In the genomic region with DNA sequence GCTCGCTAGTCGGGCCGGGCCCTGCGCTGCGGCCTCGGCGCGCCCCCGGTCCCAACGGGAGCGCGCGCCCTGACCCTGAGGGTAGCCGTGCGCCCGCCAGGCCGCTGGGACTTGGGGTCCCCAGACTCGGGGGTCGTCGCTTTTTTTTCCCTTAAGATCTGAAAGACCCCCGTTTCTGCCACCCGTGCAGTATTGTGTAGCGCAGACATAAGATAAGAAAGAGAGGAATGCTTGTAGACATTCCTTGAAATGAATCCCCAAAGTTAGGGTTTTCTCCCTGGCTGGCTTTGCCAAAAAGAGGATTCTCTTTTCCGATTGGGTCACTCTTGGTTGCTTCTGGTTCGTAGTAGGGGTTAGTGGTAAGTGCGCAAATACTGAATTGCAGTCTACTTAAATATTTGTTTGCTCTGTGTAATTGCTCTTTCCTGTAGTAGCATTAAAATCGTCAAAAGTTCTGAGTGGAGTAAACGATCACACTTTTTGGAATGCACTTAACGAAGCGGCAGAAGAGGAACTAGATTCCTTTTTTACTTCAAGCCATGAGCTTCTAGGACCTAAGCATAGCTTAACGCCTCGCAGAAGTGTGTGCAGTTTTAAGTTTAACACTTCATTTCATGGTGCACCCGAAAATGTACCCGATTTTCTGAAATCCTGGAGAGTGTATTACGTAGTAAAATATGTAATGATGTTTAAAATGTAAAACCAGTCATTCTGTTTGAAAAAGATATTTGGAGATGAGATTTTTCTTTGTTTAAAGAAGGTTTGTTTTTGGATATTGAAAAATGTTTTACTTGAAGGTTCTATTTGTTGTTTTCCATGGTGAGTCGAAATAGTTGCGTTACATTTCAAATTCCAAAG, we compare ENCODE assay signal across 1 cellular context.
TF ChIP-seq lines count a peak whose summit lies in the region.

No MANE protein-coding gene starts in this region.

TF ChIP-seq in K562, 482 proteins besides CTCF, POLR2A, EP300 and RAD21 (continued from another document and continues in another):
- TF ChIP-seq, protein P1, sequence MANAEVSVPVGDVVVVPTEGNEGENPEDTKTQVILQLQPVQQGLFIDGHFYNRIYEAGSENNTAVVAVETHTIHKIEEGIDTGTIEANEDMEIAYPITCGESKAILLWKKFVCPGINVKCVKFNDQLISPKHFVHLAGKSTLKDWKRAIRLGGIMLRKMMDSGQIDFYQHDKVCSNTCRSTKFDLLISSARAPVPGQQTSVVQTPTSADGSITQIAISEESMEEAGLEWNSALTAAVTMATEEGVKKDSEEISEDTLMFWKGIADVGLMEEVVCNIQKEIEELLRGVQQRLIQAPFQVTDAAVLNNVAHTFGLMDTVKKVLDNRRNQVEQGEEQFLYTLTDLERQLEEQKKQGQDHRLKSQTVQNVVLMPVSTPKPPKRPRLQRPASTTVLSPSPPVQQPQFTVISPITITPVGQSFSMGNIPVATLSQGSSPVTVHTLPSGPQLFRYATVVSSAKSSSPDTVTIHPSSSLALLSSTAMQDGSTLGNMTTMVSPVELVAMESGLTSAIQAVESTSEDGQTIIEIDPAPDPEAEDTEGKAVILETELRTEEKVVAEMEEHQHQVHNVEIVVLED (CRISPR knock-in tag; IDR thresholded peaks at IDR 0.05), result peak; percentile 32; the same call in 1 of the 2 replicates
- TF ChIP-seq BRD4 (IDR thresholded peaks at IDR 0.05) (0 out of 2 replicates have a peak, but pooled peaks have one; percentile 73), TGIF2 (CRISPR knock-in tag; IDR thresholded peaks at IDR 0.05) (0 out of 2 replicates have a peak, but pooled peaks have one; percentile 80), C11orf30 (IDR thresholded peaks at IDR 0.05; ENCODE audit: low read depth) (no peak), NBN (IDR thresholded peaks at IDR 0.05; ENCODE audit: low read depth) (peak; percentile 39; the same call in 1 of the 2 replicates), KDM2B (CRISPR knock-in tag; IDR thresholded peaks at IDR 0.05) (0 out of 2 replicates have a peak, but pooled peaks have one; percentile 3), ZNF551 (CRISPR knock-in tag; IDR thresholded peaks at IDR 0.05) (no peak), YY1 (IDR thresholded peaks at IDR 0.05; ENCODE audit: borderline replicate concordance in 1 of 3, control insufficient read depth in 1 of 3, extremely low read depth in 1 of 3, insufficient read depth in 3 of 3, insufficient read length in 1 of 3, insufficient replicate concordance in 2 of 3, low read depth in 1 of 3, low read length in 2 of 3) (no peak), NR4A1 (CRISPR knock-in tag; IDR thresholded peaks at IDR 0.05) (peak; percentile 92), NR4A1 (tag; IDR thresholded peaks at IDR 0.05) (no peak), CHD1 (IDR thresholded peaks at IDR 0.05; ENCODE audit: low read length) (no peak), SMARCC2 (IDR thresholded peaks at IDR 0.05; ENCODE audit: low read depth) (0 out of 2 replicates have a peak, but pooled peaks have one; percentile 11)
- TF ChIP-seq, protein P2, sequence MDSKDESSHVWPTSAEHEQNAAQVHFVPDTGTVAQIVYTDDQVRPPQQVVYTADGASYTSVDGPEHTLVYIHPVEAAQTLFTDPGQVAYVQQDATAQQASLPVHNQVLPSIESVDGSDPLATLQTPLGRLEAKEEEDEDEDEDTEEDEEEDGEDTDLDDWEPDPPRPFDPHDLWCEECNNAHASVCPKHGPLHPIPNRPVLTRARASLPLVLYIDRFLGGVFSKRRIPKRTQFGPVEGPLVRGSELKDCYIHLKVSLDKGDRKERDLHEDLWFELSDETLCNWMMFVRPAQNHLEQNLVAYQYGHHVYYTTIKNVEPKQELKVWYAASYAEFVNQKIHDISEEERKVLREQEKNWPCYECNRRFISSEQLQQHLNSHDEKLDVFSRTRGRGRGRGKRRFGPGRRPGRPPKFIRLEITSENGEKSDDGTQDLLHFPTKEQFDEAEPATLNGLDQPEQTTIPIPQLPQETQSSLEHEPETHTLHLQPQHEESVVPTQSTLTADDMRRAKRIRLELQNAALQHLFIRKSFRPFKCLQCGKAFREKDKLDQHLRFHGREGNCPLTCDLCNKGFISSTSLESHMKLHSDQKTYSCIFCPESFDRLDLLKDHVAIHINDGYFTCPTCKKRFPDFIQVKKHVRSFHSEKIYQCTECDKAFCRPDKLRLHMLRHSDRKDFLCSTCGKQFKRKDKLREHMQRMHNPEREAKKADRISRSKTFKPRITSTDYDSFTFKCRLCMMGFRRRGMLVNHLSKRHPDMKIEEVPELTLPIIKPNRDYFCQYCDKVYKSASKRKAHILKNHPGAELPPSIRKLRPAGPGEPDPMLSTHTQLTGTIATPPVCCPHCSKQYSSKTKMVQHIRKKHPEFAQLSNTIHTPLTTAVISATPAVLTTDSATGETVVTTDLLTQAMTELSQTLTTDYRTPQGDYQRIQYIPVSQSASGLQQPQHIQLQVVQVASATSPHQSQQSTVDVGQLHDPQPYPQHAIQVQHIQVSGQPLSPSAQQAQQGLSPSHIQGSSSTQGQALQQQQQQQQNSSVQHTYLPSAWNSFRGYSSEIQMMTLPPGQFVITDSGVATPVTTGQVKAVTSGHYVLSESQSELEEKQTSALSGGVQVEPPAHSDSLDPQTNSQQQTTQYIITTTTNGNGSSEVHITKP (IDR thresholded peaks at IDR 0.05; ENCODE audit: partially characterized antibody), result peak; percentile 8
- TF ChIP-seq, protein P3, sequence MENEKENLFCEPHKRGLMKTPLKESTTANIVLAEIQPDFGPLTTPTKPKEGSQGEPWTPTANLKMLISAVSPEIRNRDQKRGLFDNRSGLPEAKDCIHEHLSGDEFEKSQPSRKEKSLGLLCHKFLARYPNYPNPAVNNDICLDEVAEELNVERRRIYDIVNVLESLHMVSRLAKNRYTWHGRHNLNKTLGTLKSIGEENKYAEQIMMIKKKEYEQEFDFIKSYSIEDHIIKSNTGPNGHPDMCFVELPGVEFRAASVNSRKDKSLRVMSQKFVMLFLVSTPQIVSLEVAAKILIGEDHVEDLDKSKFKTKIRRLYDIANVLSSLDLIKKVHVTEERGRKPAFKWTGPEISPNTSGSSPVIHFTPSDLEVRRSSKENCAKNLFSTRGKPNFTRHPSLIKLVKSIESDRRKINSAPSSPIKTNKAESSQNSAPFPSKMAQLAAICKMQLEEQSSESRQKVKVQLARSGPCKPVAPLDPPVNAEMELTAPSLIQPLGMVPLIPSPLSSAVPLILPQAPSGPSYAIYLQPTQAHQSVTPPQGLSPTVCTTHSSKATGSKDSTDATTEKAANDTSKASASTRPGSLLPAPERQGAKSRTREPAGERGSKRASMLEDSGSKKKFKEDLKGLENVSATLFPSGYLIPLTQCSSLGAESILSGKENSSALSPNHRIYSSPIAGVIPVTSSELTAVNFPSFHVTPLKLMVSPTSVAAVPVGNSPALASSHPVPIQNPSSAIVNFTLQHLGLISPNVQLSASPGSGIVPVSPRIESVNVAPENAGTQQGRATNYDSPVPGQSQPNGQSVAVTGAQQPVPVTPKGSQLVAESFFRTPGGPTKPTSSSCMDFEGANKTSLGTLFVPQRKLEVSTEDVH (IDR thresholded peaks at IDR 0.05; ENCODE audit: low read depth, partially characterized antibody), result peak; percentile 23
- TF ChIP-seq, protein P4, sequence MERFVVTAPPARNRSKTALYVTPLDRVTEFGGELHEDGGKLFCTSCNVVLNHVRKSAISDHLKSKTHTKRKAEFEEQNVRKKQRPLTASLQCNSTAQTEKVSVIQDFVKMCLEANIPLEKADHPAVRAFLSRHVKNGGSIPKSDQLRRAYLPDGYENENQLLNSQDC (CRISPR knock-in tag; IDR thresholded peaks at IDR 0.05), result 0 out of 2 replicates have a peak, but pooled peaks have one; percentile 46
- TF ChIP-seq, protein P5, sequence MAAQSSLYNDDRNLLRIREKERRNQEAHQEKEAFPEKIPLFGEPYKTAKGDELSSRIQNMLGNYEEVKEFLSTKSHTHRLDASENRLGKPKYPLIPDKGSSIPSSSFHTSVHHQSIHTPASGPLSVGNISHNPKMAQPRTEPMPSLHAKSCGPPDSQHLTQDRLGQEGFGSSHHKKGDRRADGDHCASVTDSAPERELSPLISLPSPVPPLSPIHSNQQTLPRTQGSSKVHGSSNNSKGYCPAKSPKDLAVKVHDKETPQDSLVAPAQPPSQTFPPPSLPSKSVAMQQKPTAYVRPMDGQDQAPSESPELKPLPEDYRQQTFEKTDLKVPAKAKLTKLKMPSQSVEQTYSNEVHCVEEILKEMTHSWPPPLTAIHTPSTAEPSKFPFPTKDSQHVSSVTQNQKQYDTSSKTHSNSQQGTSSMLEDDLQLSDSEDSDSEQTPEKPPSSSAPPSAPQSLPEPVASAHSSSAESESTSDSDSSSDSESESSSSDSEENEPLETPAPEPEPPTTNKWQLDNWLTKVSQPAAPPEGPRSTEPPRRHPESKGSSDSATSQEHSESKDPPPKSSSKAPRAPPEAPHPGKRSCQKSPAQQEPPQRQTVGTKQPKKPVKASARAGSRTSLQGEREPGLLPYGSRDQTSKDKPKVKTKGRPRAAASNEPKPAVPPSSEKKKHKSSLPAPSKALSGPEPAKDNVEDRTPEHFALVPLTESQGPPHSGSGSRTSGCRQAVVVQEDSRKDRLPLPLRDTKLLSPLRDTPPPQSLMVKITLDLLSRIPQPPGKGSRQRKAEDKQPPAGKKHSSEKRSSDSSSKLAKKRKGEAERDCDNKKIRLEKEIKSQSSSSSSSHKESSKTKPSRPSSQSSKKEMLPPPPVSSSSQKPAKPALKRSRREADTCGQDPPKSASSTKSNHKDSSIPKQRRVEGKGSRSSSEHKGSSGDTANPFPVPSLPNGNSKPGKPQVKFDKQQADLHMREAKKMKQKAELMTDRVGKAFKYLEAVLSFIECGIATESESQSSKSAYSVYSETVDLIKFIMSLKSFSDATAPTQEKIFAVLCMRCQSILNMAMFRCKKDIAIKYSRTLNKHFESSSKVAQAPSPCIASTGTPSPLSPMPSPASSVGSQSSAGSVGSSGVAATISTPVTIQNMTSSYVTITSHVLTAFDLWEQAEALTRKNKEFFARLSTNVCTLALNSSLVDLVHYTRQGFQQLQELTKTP (IDR thresholded peaks at IDR 0.05; ENCODE audit: low read depth in 1 of 2, partially characterized antibody in 2 of 2), result peak in 1 of 2 experiments; percentile 83
- TF ChIP-seq, protein P6, sequence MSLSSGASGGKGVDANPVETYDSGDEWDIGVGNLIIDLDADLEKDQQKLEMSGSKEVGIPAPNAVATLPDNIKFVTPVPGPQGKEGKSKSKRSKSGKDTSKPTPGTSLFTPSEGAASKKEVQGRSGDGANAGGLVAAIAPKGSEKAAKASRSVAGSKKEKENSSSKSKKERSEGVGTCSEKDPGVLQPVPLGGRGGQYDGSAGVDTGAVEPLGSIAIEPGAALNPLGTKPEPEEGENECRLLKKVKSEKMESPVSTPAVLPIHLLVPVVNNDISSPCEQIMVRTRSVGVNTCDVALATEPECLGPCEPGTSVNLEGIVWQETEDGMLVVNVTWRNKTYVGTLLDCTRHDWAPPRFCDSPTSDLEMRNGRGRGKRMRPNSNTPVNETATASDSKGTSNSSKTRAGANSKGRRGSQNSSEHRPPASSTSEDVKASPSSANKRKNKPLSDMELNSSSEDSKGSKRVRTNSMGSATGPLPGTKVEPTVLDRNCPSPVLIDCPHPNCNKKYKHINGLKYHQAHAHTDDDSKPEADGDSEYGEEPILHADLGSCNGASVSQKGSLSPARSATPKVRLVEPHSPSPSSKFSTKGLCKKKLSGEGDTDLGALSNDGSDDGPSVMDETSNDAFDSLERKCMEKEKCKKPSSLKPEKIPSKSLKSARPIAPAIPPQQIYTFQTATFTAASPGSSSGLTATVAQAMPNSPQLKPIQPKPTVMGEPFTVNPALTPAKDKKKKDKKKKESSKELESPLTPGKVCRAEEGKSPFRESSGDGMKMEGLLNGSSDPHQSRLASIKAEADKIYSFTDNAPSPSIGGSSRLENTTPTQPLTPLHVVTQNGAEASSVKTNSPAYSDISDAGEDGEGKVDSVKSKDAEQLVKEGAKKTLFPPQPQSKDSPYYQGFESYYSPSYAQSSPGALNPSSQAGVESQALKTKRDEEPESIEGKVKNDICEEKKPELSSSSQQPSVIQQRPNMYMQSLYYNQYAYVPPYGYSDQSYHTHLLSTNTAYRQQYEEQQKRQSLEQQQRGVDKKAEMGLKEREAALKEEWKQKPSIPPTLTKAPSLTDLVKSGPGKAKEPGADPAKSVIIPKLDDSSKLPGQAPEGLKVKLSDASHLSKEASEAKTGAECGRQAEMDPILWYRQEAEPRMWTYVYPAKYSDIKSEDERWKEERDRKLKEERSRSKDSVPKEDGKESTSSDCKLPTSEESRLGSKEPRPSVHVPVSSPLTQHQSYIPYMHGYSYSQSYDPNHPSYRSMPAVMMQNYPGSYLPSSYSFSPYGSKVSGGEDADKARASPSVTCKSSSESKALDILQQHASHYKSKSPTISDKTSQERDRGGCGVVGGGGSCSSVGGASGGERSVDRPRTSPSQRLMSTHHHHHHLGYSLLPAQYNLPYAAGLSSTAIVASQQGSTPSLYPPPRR (CRISPR knock-in tag; IDR thresholded peaks at IDR 0.05; ENCODE audit: borderline replicate concordance), result 0 out of 2 replicates have a peak, but pooled peaks have one; percentile 16
